In genomic region chr11:70783821-70784220, GRCh38 we compare ENCODE assay signal across 29 cellular contexts.
"Had no signal": no experiment of that assay in that cellular context is flagged by ENCODE, and none has a peak within 500 bp of the region (broad histone marks: within the 10 kb centered on the region; RNA-seq: fewer than 3 reads in every experiment).

No MANE protein-coding gene starts in this region.

- DNase-seq: activated B cell treated with CpG ODN at 0.5 μM for 24 hours; activated CD4-positive, alpha-beta memory T cell treated with anti-CD3 and anti-CD28 coated beads, Interleukin-2, amount 10 ng/mL, durations not matched to agents 7 days and 5 days; activated CD4-positive, alpha-beta T cell treated with anti-CD3 and anti-CD28 coated beads for 1 hour; activated CD4-positive, alpha-beta T cell treated with anti-CD3 and anti-CD28 coated beads for 36 hours; activated CD4-positive, alpha-beta T cell treated with anti-CD3 and anti-CD28 coated beads for 48 hours; activated CD4-positive, alpha-beta T cell treated with anti-CD3 and anti-CD28 coated beads, Interleukin-2, amount 10 ng/mL, durations not matched to agents 7 days and 5 days; activated CD4-positive, alpha-beta T cell treated with anti-CD3 and anti-CD28 coated beads, Interleukin-2, amount 50 U/mL, for 48 hours; activated CD8-positive, alpha-beta memory T cell treated with anti-CD3 and anti-CD28 coated beads for 24 hours; activated CD8-positive, alpha-beta memory T cell treated with anti-CD3 and anti-CD28 coated beads, Interleukin-2, amount 10 ng/mL, durations not matched to agents 7 days and 5 days; activated CD8-positive, alpha-beta memory T cell treated with anti-CD3 and anti-CD28 coated beads, Interleukin-2, amount 50 U/mL, for 48 hours; activated CD8-positive, alpha-beta T cell treated with anti-CD3 and anti-CD28 coated beads, Interleukin-2, amount 10 ng/mL, durations not matched to agents 7 days and 5 days; activated effector memory CD4-positive, alpha-beta T cell treated with Interleukin-2 at 50 U/mL for 16 hours; activated gamma-delta T cell; activated naive CD4-positive, alpha-beta T cell treated with anti-CD3 and anti-CD28 coated beads, Interleukin-2, amount 10 ng/mL, durations not matched to agents 7 days and 5 days; activated naive CD4-positive, alpha-beta T cell treated with Interleukin-2 at 50 U/mL for 16 hours; activated naive CD8-positive, alpha-beta T cell treated with anti-CD3 and anti-CD28 coated beads, Interleukin-2, amount 10 ng/mL, durations not matched to agents 7 days and 5 days; activated naive CD8-positive, alpha-beta T cell treated with anti-CD3 and anti-CD28 coated beads, Interleukin-2, amount 50 U/mL, for 24 hours; activated T-cell treated with anti-CD3 and anti-CD28 coated beads, Interleukin-2, amount 50 U/mL, for 24 hours; activated T-cell treated with anti-CD3 and anti-CD28 coated beads, Interleukin-2, amount 50 U/mL, for 48 hours; amygdala; anterior cingulate cortex; caudate nucleus; cerebellar nuclear complex; T-helper 1 cell; T-helper 2 cell; T-helper 9 cell had no signal

- H3K9me3 ChIP-seq: ascending aorta had no signal

- H3K27me3 ChIP-seq: ascending aorta, cardiac muscle cell had no signal

- H3K27ac ChIP-seq: ascending aorta, cardiac muscle cell, VCaP had no signal

- H3K36me3 ChIP-seq: ascending aorta, cardiac muscle cell had no signal

- H3K4me3 ChIP-seq: ascending aorta, cardiac muscle cell had no signal

- H3K4me1 ChIP-seq: ascending aorta had no signal
